In the genomic region with DNA sequence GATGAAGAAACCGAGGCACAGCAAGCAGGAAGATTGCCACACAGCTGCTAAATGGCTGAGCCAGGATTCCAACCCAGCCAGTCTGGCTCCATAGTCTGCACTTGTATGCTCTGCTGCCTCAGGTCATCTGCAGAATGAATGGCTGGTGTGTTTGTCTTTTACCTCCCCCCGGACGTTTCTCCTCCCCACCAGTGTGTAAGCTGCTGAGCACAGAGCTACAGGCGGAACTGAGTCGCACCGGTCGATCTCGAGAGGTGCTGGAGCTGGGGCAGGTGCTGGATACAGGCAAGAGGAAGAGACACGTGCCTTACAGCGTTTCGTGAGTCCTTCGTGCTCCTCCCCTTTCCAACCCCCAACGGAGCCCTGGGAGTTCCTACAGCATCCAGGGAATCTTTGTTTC, we compare ENCODE assay signal across 13 cellular contexts. TPM values are rescaled to one million over a fixed set of nuclear protein-coding genes. Genes with fewer than 3 reads are reported as not detected.
DNase-seq lines count a peak whose midpoint lies in the region; ATAC-seq and TF ChIP-seq lines count a peak whose summit lies in the region.
"Had no signal": no experiment of that assay in that cellular context is flagged by ENCODE, and none has a peak within 500 bp of the region (broad histone marks: within the 10 kb centered on the region; RNA-seq: fewer than 3 reads in every experiment).

No MANE protein-coding gene starts in this region.

- H2AFZ ChIP-seq in neural progenitor cell (replicated peaks) = no peak overlapping the region

- peaks cover 50% of the 10 kb centered on the region for H3K4me1 Mint-ChIP-seq in activated naive CD8-positive, alpha-beta T cell (ENCODE audit: low read depth)
- peaks cover 28% of the 10 kb centered on the region for H3K4me1 Mint-ChIP-seq in activated naive CD8-positive, alpha-beta T cell treated with anti-CD3 and anti-CD28 coated beads for 36 hours
- H3K4me1 Mint-ChIP-seq in neural progenitor cell = peaks cover 33% of the 10 kb centered on the region

- H3K27ac Mint-ChIP-seq in activated naive CD8-positive, alpha-beta T cell = peak overlapping the region; percentile 41
- H3K27ac Mint-ChIP-seq in activated naive CD8-positive, alpha-beta T cell treated with anti-CD3 and anti-CD28 coated beads for 36 hours = no peak overlapping the region
- peak overlapping the region; percentile 50 for H3K27ac Mint-ChIP-seq in neural progenitor cell
- H3K27ac Mint-ChIP-seq: activated CD4-positive, alpha-beta T cell treated with anti-CD3 and anti-CD28 coated beads for 36 hours had no signal

- TF ChIP-seq CTCF in neural progenitor cell (IDR thresholded peaks at IDR 0.05) = no peak
- no peak for TF ChIP-seq CTCF in tibial artery (IDR thresholded peaks at IDR 0.05)

- H3K9ac ChIP-seq in neural progenitor cell = no peak overlapping the region

- intact Hi-C loops in tibial artery (cut with DNase I; ENCODE audit: low total_unique reads) = no loop called here

- no peak overlapping the region for H3K4me3 Mint-ChIP-seq in activated naive CD8-positive, alpha-beta T cell
- H3K4me3 Mint-ChIP-seq in activated naive CD8-positive, alpha-beta T cell treated with anti-CD3 and anti-CD28 coated beads for 36 hours = no peak overlapping the region
- H3K4me3 Mint-ChIP-seq in neural progenitor cell = no peak overlapping the region
- H3K4me3 Mint-ChIP-seq: activated CD4-positive, alpha-beta T cell treated with anti-CD3 and anti-CD28 coated beads for 36 hours had no signal

- H3K36me3 ChIP-seq in neural progenitor cell (no peaks in the 10 kb centered on the region), tibial artery (peaks cover 0 to 27% (median 4%) of the 10 kb centered on the region in 3 donors)
- H3K36me3 ChIP-seq: cardiac muscle cell had no signal

- H3K27me3 ChIP-seq in neural progenitor cell = no peaks in the 10 kb centered on the region
- H3K27me3 ChIP-seq in tibial artery = no peaks in the 10 kb centered on the region
- H3K27me3 ChIP-seq: cardiac muscle cell, esophagus muscularis mucosa had no signal

- no peaks in the 10 kb centered on the region for H3K9me3 Mint-ChIP-seq in activated naive CD8-positive, alpha-beta T cell (ENCODE audit: low read depth)
- no peaks in the 10 kb centered on the region for H3K9me3 Mint-ChIP-seq in activated naive CD8-positive, alpha-beta T cell treated with anti-CD3 and anti-CD28 coated beads for 36 hours
- no peaks in the 10 kb centered on the region for H3K9me3 Mint-ChIP-seq in neural progenitor cell

- no peak overlapping the region for H3K4me2 ChIP-seq in neural progenitor cell

- H3K36me3 Mint-ChIP-seq in activated naive CD8-positive, alpha-beta T cell = no peaks in the 10 kb centered on the region
- peaks cover 13% of the 10 kb centered on the region for H3K36me3 Mint-ChIP-seq in activated naive CD8-positive, alpha-beta T cell treated with anti-CD3 and anti-CD28 coated beads for 36 hours
- peaks cover 8% of the 10 kb centered on the region for H3K36me3 Mint-ChIP-seq in neural progenitor cell

- no peak overlapping the region for H3K4me3 ChIP-seq in neural progenitor cell
- H3K4me3 ChIP-seq in tibial artery = no peak overlapping the region
- H3K4me3 ChIP-seq: cardiac muscle cell, esophagus muscularis mucosa, GM12878 had no signal

- peaks cover 40% of the 10 kb centered on the region for H3F3A ChIP-seq in neural progenitor cell (ENCODE audit: low read depth)

- H3K27ac ChIP-seq in neural progenitor cell (no peak overlapping the region), tibial artery (no peak overlapping the region)
- H3K27ac ChIP-seq: cardiac muscle cell, esophagus muscularis mucosa had no signal

- no peaks in the 10 kb centered on the region for H4K20me1 ChIP-seq in neural progenitor cell (ENCODE audit: low read depth)

- H3K27me3 Mint-ChIP-seq in activated naive CD8-positive, alpha-beta T cell = no peaks in the 10 kb centered on the region
- no peaks in the 10 kb centered on the region for H3K27me3 Mint-ChIP-seq in activated naive CD8-positive, alpha-beta T cell treated with anti-CD3 and anti-CD28 coated beads for 36 hours
- H3K27me3 Mint-ChIP-seq in neural progenitor cell (ENCODE audit: insufficient read depth, low read depth) = peaks cover 6% of the 10 kb centered on the region
- H3K27me3 Mint-ChIP-seq: activated CD4-positive, alpha-beta T cell treated with anti-CD3 and anti-CD28 coated beads for 36 hours had no signal

- no peak for ATAC-seq in HG03342 (IDR thresholded peaks at IDR 0.05; ENCODE audit: unreplicated experiment)
- ATAC-seq: activated CD4-positive, alpha-beta T cell treated with anti-CD3 and anti-CD28 coated beads for 36 hours; GM12878 had no signal

- DNase-seq in activated naive CD8-positive, alpha-beta T cell treated with anti-CD3 and anti-CD28 coated beads for 36 hours = no peak
- DNase-seq in NCI-H774 (lab: John Stamatoyannopoulos, UW) (peak; percentile 91), neural progenitor cell (ENCODE audit: low spot score) (no peak), tibial artery (no peak)
- DNase-seq: activated CD4-positive, alpha-beta T cell treated with anti-CD3 and anti-CD28 coated beads for 36 hours; activated effector memory CD4-positive, alpha-beta T cell treated with anti-CD3 and anti-CD28 coated beads, Interleukin-2, amount 50 U/mL, for 16 hours; KBM-7; stimulated activated CD4-positive, alpha-beta T cell treated with anti-CD3 and anti-CD28 coated beads, Interleukin-2, amount 100 ng/mL, for 48 hours had no signal

- H3K79me2 ChIP-seq in neural progenitor cell (ENCODE audit: low read depth) = peaks cover 43% of the 10 kb centered on the region

- H3K4me1 ChIP-seq in neural progenitor cell = peaks cover 12% of the 10 kb centered on the region
- peaks cover 0 to 39% (median 21%) of the 10 kb centered on the region in 4 donors for H3K4me1 ChIP-seq in tibial artery

- H3K9me3 ChIP-seq in neural progenitor cell (ENCODE audit: low read depth) (no peaks in the 10 kb centered on the region), tibial artery (no peaks in the 10 kb centered on the region)
- H3K9me3 ChIP-seq: esophagus muscularis mucosa had no signal

RNA-seq across cellular contexts. Expression of gene CNPY4, which starts 2.6 kb away (rescaled TPM):
- total RNA-seq in activated naive CD8-positive, alpha-beta T cell treated with anti-CD3 and anti-CD28 coated beads for 36 hours = 10 to 100 TPM; 10.1 to 10.2 TPM
- 25.8 and 26.7 TPM in 2 replicates for total RNA-seq in neural progenitor cell (ENCODE audit: low replicate concordance)

RNA-seq across cellular contexts. Expression of gene TAF6, which starts 2.9 kb away (rescaled TPM):
- 10 to 100 TPM; 59.7 to 61.1 TPM for total RNA-seq in activated naive CD8-positive, alpha-beta T cell treated with anti-CD3 and anti-CD28 coated beads for 36 hours
- total RNA-seq in neural progenitor cell (ENCODE audit: low replicate concordance) = 66.1 and 88.3 TPM in 2 replicates

RNA-seq across cellular contexts. Expression of gene MBLAC1, which starts 4.7 kb away (rescaled TPM):
- 1 to 10 TPM; 3.2 to 3.3 TPM for total RNA-seq in activated naive CD8-positive, alpha-beta T cell treated with anti-CD3 and anti-CD28 coated beads for 36 hours
- 1.6 and 2.7 TPM in 2 replicates for total RNA-seq in neural progenitor cell (ENCODE audit: low replicate concordance)

RNA-seq across cellular contexts. Expression of gene AP4M1, which starts 20.6 kb away (rescaled TPM):
- 10 to 100 TPM; 13.0 to 13.1 TPM for total RNA-seq in activated naive CD8-positive, alpha-beta T cell treated with anti-CD3 and anti-CD28 coated beads for 36 hours
- total RNA-seq in neural progenitor cell (ENCODE audit: low replicate concordance) = 15.3 and 15.4 TPM in 2 replicates

RNA-seq across cellular contexts. Expression of gene MCM7, which starts 20.9 kb away (rescaled TPM):
- 100 to 1,000 TPM; 476 to 482 TPM for total RNA-seq in activated naive CD8-positive, alpha-beta T cell treated with anti-CD3 and anti-CD28 coated beads for 36 hours
- total RNA-seq in neural progenitor cell (ENCODE audit: low replicate concordance) = 206 and 297 TPM in 2 replicates
